Comparison of ENCODE assay signal across 8 cellular contexts in genomic region chr3:8301977-8302589, GRCh38.
DNase-seq lines count a peak whose midpoint lies in the region; ATAC-seq and TF ChIP-seq lines count a peak whose summit lies in the region.

No MANE protein-coding gene starts in this region.

- TF ChIP-seq CTCF in OCI-LY3 (IDR thresholded peaks at IDR 0.05; ENCODE audit: low read depth, low read length): peak; percentile 77

- peak; percentile 57 for DNase-seq in activated CD4-positive, alpha-beta T cell treated with anti-CD3 and anti-CD28 coated beads, Interleukin-2, amount 10 ng/mL, durations not matched to agents 24 days and 14 days
- DNase-seq in activated CD4-positive, alpha-beta T cell treated with anti-CD3 and anti-CD28 coated beads, Interleukin-2, amount 50 U/mL, for 4 hours: no peak
- DNase-seq in effector memory CD8-positive, alpha-beta T cell: peak in 1 of 3 experiments; percentile 9
- DNase-seq in myocyte (ENCODE audit: low read depth) (peak; percentile 61), activated gamma-delta T cell treated with Interleukin-2 at 50 U/mL for 16 hours (no peak)
- DNase-seq in activated naive CD4-positive, alpha-beta T cell treated with anti-CD3 and anti-CD28 coated beads, Interleukin-2, amount 50 U/mL, for 16 hours: no peak

- no peaks in the 10 kb centered on the region for H4K20me1 ChIP-seq in OCI-LY3 (ENCODE audit: insufficient read depth, low read length)

- peaks cover 14% of the 10 kb centered on the region for H3K27me3 ChIP-seq in OCI-LY3 (ENCODE audit: low read depth, low read length)

- no peaks in the 10 kb centered on the region for H3K4me1 ChIP-seq in OCI-LY3 (ENCODE audit: low read length)

- H3K36me3 ChIP-seq in OCI-LY3 (replicated peaks; ENCODE audit: low read depth, low read length): no peaks in the 10 kb centered on the region

- H3K4me2 ChIP-seq in OCI-LY3 (ENCODE audit: low read length): peak overlapping the region; percentile 16; the same call in 1 of the 2 replicates

- intact Hi-C loops in activated CD4-positive, alpha-beta T cell treated with anti-CD3 and anti-CD28 coated beads, Interleukin-2, amount 10 ng/mL, durations not matched to agents 24 days and 14 days (cut with micrococcal nuclease): no loop called here

- no peaks in the 10 kb centered on the region for H3K9me3 ChIP-seq in OCI-LY3 (ENCODE audit: insufficient read depth, low read length)

- ATAC-seq in HG02885 (IDR thresholded peaks at IDR 0.05; ENCODE audit: poor library complexity, unreplicated experiment): peak; percentile 71
- peak; percentile 46 for ATAC-seq in effector memory CD8-positive, alpha-beta T cell (replicated peaks)

- H3K4me3 Mint-ChIP-seq in activated CD4-positive, alpha-beta T cell treated with anti-CD3 and anti-CD28 coated beads, Interleukin-2, amount 10 ng/mL, durations not matched to agents 24 days and 14 days: no peak overlapping the region
- H3K4me3 Mint-ChIP-seq in effector memory CD8-positive, alpha-beta T cell: no peak overlapping the region

- no peak overlapping the region for H3K27ac ChIP-seq in OCI-LY3 (ENCODE audit: low read length)

- peaks cover 1% of the 10 kb centered on the region for H3K27me3 Mint-ChIP-seq in activated CD4-positive, alpha-beta T cell treated with anti-CD3 and anti-CD28 coated beads, Interleukin-2, amount 10 ng/mL, durations not matched to agents 24 days and 14 days
- H3K27me3 Mint-ChIP-seq in effector memory CD8-positive, alpha-beta T cell: peaks cover 0 to 17% of the 10 kb centered on the region in 2 donors

- no peak overlapping the region for H3K27ac Mint-ChIP-seq in activated CD4-positive, alpha-beta T cell treated with anti-CD3 and anti-CD28 coated beads, Interleukin-2, amount 10 ng/mL, durations not matched to agents 24 days and 14 days
- peak overlapping the region; percentile 44 to 80 for H3K27ac Mint-ChIP-seq in effector memory CD8-positive, alpha-beta T cell

- H2AFZ ChIP-seq in OCI-LY3 (ENCODE audit: low read depth, low read length): no peak overlapping the region

- H3K4me1 Mint-ChIP-seq in activated CD4-positive, alpha-beta T cell treated with anti-CD3 and anti-CD28 coated beads, Interleukin-2, amount 10 ng/mL, durations not matched to agents 24 days and 14 days: no peaks in the 10 kb centered on the region
- peaks cover 5 to 6% of the 10 kb centered on the region in 2 donors for H3K4me1 Mint-ChIP-seq in effector memory CD8-positive, alpha-beta T cell (ENCODE audit: low read depth in 2 of 2)

- H3K4me3 ChIP-seq in OCI-LY3 (ENCODE audit: low read length): no peak overlapping the region

- no peaks in the 10 kb centered on the region for H3K36me3 Mint-ChIP-seq in activated CD4-positive, alpha-beta T cell treated with anti-CD3 and anti-CD28 coated beads, Interleukin-2, amount 10 ng/mL, durations not matched to agents 24 days and 14 days (ENCODE audit: low read depth)
- H3K36me3 Mint-ChIP-seq in effector memory CD8-positive, alpha-beta T cell (ENCODE audit: insufficient read depth): no peaks in the 10 kb centered on the region

- H3K9ac ChIP-seq in OCI-LY3 (ENCODE audit: low read length): no peak overlapping the region

- no peaks in the 10 kb centered on the region for H3K79me2 ChIP-seq in OCI-LY3 (ENCODE audit: low read length)

- no peaks in the 10 kb centered on the region for H3K9me3 Mint-ChIP-seq in activated CD4-positive, alpha-beta T cell treated with anti-CD3 and anti-CD28 coated beads, Interleukin-2, amount 10 ng/mL, durations not matched to agents 24 days and 14 days
- H3K9me3 Mint-ChIP-seq in effector memory CD8-positive, alpha-beta T cell: no peaks in the 10 kb centered on the region

Comparison
In these comparisons a context has a peak if more than half of its experiments do, and no peak if none do; other contexts are left out.
1. DNase-seq: peak in activated CD4-positive, alpha-beta T cell treated with anti-CD3 and anti-CD28 coated beads, Interleukin-2, amount 10 ng/mL, durations not matched to agents 24 days and 14 days (single experiment) and myocyte (single experiment); none in activated CD4-positive, alpha-beta T cell treated with anti-CD3 and anti-CD28 coated beads, Interleukin-2, amount 50 U/mL, for 4 hours (0 of 2), activated naive CD4-positive, alpha-beta T cell treated with anti-CD3 and anti-CD28 coated beads, Interleukin-2, amount 50 U/mL, for 16 hours (single experiment) and activated gamma-delta T cell treated with Interleukin-2 at 50 U/mL for 16 hours (single experiment).